8 cellular contexts compared by ENCODE assay signal in genomic region chr13:102596147-102597028, GRCh38. TPM values are rescaled to one million over a fixed set of nuclear protein-coding genes. Genes with fewer than 3 reads are reported as not detected.
DNase-seq lines count a peak whose midpoint lies in the region; TF ChIP-seq lines count a peak whose summit lies in the region.

TPP2 (plus strand) TSS chr13:102596986; CDS start chr13:102597039, 53 bp downstream.

- POLR2A ChIA-PET in activated CD8-positive, alpha-beta memory T cell treated with anti-CD3 and anti-CD28 coated beads for 36 hours (lab: Charles Lee), result interaction anchor here (0.5 to 3.3 kb wide), 11 partner anchors 9 to 254 kb away, joined by 3 to 21 read pairs (median 4); partner anchors contain the start of genes ERCC5 and TEX30

- peaks cover 25% of the 10 kb centered on the region for H3K4me1 ChIP-seq in effector memory CD4-positive, alpha-beta T cell (ENCODE audit: control insufficient read depth, insufficient read depth, low read length, poor library complexity, severe bottlenecking)

- H3K4me3 ChIP-seq in effector memory CD4-positive, alpha-beta T cell (ENCODE audit: insufficient read depth, low read depth, low read length, poor library complexity, severe bottlenecking), result peak within 1 kb of the TSS; percentile 88

- TF ChIP-seq CTCF in GM20000 (IDR thresholded peaks at IDR 0.05; ENCODE audit: extremely low read depth, missing control alignments), result no peak

- DNase-seq in CMK (ENCODE audit: low read depth) (peak; percentile 93), GM20000 (ENCODE audit: low spot score) (peak; percentile 97), HT-29 (ENCODE audit: low spot score) (peak; percentile 99), NOMO-1 (lab: John Stamatoyannopoulos, UW; ENCODE audit: unreplicated experiment in 2 of 2) (peak; percentile 95), lung microvascular endothelial cell (ENCODE audit: low read depth in 2 of 2) (peak; percentile 99 to 100)
- DNase-seq in effector memory CD4-positive, alpha-beta T cell, result peak; percentile 93 to 98 (median 96)
- DNase-seq in stimulated activated CD4-positive, alpha-beta T cell treated with anti-CD3 and anti-CD28 coated beads, TNF-alpha, amount 100 ng/mL, for 48 hours (ENCODE audit: low read depth in 3 of 3), result peak; percentile 96 to 99 (median 97)

- H3K36me3 ChIP-seq in effector memory CD4-positive, alpha-beta T cell (ENCODE audit: control insufficient read depth, insufficient read depth, low read length), result no peaks in the 10 kb centered on the region

- H3K27ac ChIP-seq in effector memory CD4-positive, alpha-beta T cell (ENCODE audit: insufficient read depth, low read length, poor library complexity, severe bottlenecking), result peak within 1 kb of the TSS; percentile 97

- no peaks in the 10 kb centered on the region for H3K27me3 ChIP-seq in effector memory CD4-positive, alpha-beta T cell (replicated peaks; ENCODE audit: control insufficient read depth, insufficient read depth, low read length, poor library complexity, severe bottlenecking)

- no peaks in the 10 kb centered on the region for H3K9me3 ChIP-seq in effector memory CD4-positive, alpha-beta T cell (ENCODE audit: control insufficient read depth, low read length)

- CTCF ChIA-PET in activated CD8-positive, alpha-beta memory T cell treated with anti-CD3 and anti-CD28 coated beads for 36 hours (lab: Charles Lee), result interaction anchor here (1.1 to 1.5 kb wide), 3 partner anchors 10 to 249 kb away, joined by 4 to 5 read pairs (median 5); partner anchors contain the start of gene ERCC5

RNA-seq across cellular contexts. Expression of gene TPP2, which starts in this region (rescaled TPM):
- 19.5 and 23.5 TPM in 2 replicates for total RNA-seq in HT-29 (2014; rRNA removed; shearing (Covaris generic))
- total RNA-seq in activated CD8-positive, alpha-beta memory T cell treated with anti-CD3 and anti-CD28 coated beads for 36 hours, result 10 to 100 TPM; 73.5 to 75.3 TPM
- total RNA-seq in lung microvascular endothelial cell, result 31.2 and 34.7 TPM in 2 replicates

Comparison
In these comparisons a context has a peak if more than half of its experiments do, and no peak if none do; other contexts are left out.
1. Peak in every context shown above with its lines: DNase-seq, H3K4me3 ChIP-seq and H3K27ac ChIP-seq.